12 cellular contexts compared by ENCODE assay signal in the genomic region with DNA sequence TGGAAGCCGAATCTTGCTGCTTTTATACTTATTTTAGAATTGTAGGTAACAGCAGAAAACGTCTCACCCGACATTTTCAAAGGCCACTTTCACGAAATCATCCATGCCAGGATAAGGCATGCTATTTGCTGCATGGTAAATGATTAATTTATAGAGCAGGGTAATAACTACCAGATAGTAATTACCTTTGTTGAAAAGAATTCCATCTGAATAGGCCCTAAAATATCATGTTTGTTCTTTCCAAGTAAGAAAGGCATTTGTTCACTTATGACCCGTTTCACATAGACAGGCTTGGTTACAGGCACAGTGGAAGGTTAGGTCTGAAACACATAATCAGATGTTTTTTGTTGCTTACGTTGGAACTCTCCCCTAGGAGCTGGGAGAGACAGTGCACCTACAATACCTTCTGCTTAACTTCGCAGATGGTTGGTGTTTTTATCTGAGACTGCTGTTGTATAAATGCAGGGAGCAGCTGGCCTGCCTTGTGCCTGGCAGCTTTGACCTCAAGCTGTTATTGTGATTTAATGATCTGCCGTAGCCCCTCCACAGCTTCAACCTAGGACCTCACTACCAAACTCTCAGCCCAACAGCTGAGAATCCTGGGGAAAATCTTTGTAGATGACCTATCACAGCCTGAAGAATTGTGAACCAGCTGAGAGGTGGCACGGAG. TPM values are rescaled to one million over a fixed set of nuclear protein-coding genes. Genes with fewer than 3 reads are reported as not detected.
DNase-seq lines count a peak whose midpoint lies in the region; ATAC-seq and TF ChIP-seq lines count a peak whose summit lies in the region.
"Had no signal": no experiment of that assay in that cellular context is flagged by ENCODE, and none has a peak within 500 bp of the region (broad histone marks: within the 10 kb centered on the region; RNA-seq: fewer than 3 reads in every experiment).

No MANE protein-coding gene starts in this region.

- H3K27ac ChIP-seq in mammary epithelial cell (ENCODE audit: insufficient read depth, low read depth, low read length) (no peak overlapping the region), WERI-Rb-1 (peak overlapping the region; percentile 65), right lobe of liver (peak overlapping the region in 2 of 3 donors; percentile 6 to 66), upper lobe of right lung (peak overlapping the region; percentile 27)

- H3K9ac ChIP-seq in mammary epithelial cell (ENCODE audit: insufficient read depth, low read length): no peak overlapping the region

- no peak for TF ChIP-seq CTCF in mammary epithelial cell (conservative IDR thresholded peaks at IDR 0.05 in 1 of 2, IDR thresholded peaks at IDR 0.05 in 1 of 2; ENCODE audit: extremely low read depth in 1 of 2, insufficient read depth in 1 of 2, low read depth in 1 of 2, low read length in 2 of 2)
- no peak for TF ChIP-seq CTCF in MCF 10A (IDR thresholded peaks at IDR 0.05; ENCODE audit: unreplicated experiment)
- TF ChIP-seq CTCF in WERI-Rb-1 (IDR thresholded peaks at IDR 0.05; ENCODE audit: low read depth, low read length): no peak
- no peak for TF ChIP-seq CTCF in right lobe of liver (IDR thresholded peaks at IDR 0.05)
- no peak for TF ChIP-seq CTCF in upper lobe of right lung (IDR thresholded peaks at IDR 0.05)

- no peaks in the 10 kb centered on the region for H3K36me3 Mint-ChIP-seq in MCF 10A (ENCODE audit: insufficient read depth, unreplicated experiment)
- H3K36me3 Mint-ChIP-seq: naive thymus-derived CD8-positive, alpha-beta T cell had no signal

- H3K27ac Mint-ChIP-seq in MCF 10A (ENCODE audit: low read depth, unreplicated experiment): no peak overlapping the region
- H3K27ac Mint-ChIP-seq: activated T-helper 1 cell treated with anti-CD3 and anti-CD28 coated beads, Interleukin-12 subunit alpha, Interleukin-12 subunit beta, Interleukin-2, Interleukin-4 antibody, amounts not matched to agents 30 ng/mL and 10 ng/mL and 1 ng/mL, durations not matched to agents 14 hours and 24 hours and 36 hours; naive thymus-derived CD8-positive, alpha-beta T cell had no signal

- H3K9me3 ChIP-seq in mammary epithelial cell (replicated peaks; ENCODE audit: insufficient read depth, low read length) (no peaks in the 10 kb centered on the region), WERI-Rb-1 (ENCODE audit: severe bottlenecking) (no peaks in the 10 kb centered on the region), right lobe of liver (no peaks in the 10 kb centered on the region), upper lobe of right lung (no peaks in the 10 kb centered on the region)

- H3K4me2 ChIP-seq in mammary epithelial cell (ENCODE audit: insufficient read depth, low read depth, low read length): peak overlapping the region; percentile 100

- no TSS peak for BruUV-seq in mammary epithelial cell (replicated peaks; lab: Mats Ljungman, UMichigan)
- BruUV-seq in MCF 10A (replicated peaks; lab: Mats Ljungman, UMichigan): no TSS peak

- CTCF ChIA-PET in mammary epithelial cell (lab: Charles Lee; ENCODE audit: low non-redundant PET) (no interaction called here), MCF 10A (lab: Yijun Ruan, JAX) (interaction anchor here (0.6 to 1.9 kb wide), 6 partner anchors 9 to 252 kb away, joined by 3 to 9 read pairs (median 5); no protein-coding TSS in a partner anchor)

- DNase-seq in mammary epithelial cell (no peak), MCF 10A (ENCODE audit: unreplicated experiment) (no peak), WERI-Rb-1 (peak; percentile 65), right lobe of liver (no peak), upper lobe of right lung (no peak), islet precursor cell (no peak), superior temporal gyrus (ENCODE audit: extremely low spot score) (no peak)
- DNase-seq in activated naive CD4-positive, alpha-beta T cell treated with anti-CD3 and anti-CD28 coated beads, Interleukin-2, amount 50 U/mL, for 16 hours: no peak
- DNase-seq: activated CD4-positive, alpha-beta T cell treated with anti-CD3 and anti-CD28 coated beads for 48 hours; naive thymus-derived CD8-positive, alpha-beta T cell; NCI-H774 had no signal

- H3K27me3 ChIP-seq in mammary epithelial cell (ENCODE audit: insufficient read depth, low read length) (no peaks in the 10 kb centered on the region), WERI-Rb-1 (ENCODE audit: insufficient read depth, low read depth, severe bottlenecking) (no peaks in the 10 kb centered on the region), right lobe of liver (no peaks in the 10 kb centered on the region), upper lobe of right lung (peaks cover 12% of the 10 kb centered on the region)

- H3K4me3 ChIP-seq in mammary epithelial cell (replicated peaks in 1 of 3; ENCODE audit: insufficient read depth in 1 of 3, low read depth in 2 of 3, low read length in 3 of 3) (no peak overlapping the region), WERI-Rb-1 (ENCODE audit: low read depth, low read length) (peak overlapping the region; percentile 88), right lobe of liver (peak overlapping the region in 1 of 3 donors; percentile 78), upper lobe of right lung (peak overlapping the region; percentile 66)

- no peaks in the 10 kb centered on the region for H4K20me1 ChIP-seq in mammary epithelial cell (ENCODE audit: insufficient read depth, low read length)

- no peaks in the 10 kb centered on the region for H3K79me2 ChIP-seq in mammary epithelial cell (ENCODE audit: insufficient read depth, low read length)

- POLR2A ChIA-PET in MCF 10A (lab: Yijun Ruan, JAX): interaction anchor here (0.7 to 1.1 kb wide), 3 partner anchors 9 to 107 kb away, joined by 3 to 4 read pairs (median 3); no protein-coding TSS in a partner anchor

- no peak for TF ChIP-seq POLR2A in right lobe of liver (IDR thresholded peaks at IDR 0.05)

- in situ Hi-C loops in mammary epithelial cell (cut with MboI; ENCODE audit: low sequenced_read_pairs in 2 of 2): loop anchor here in 1 of 2 donors (25.0 kb wide), 1 partner anchor 784 kb away; no protein-coding TSS in a partner anchor

- intact Hi-C loops in mammary epithelial cell (cut with micrococcal nuclease) (no loop called here), MCF 10A (cut with micrococcal nuclease) (no loop called here), right lobe of liver (cut with DNase I) (no loop called here), upper lobe of right lung (cut with DNase I) (no loop called here)

- 95% methylated on average over 9 of the region's 9 CpGs for WGBS in mammary epithelial cell (ENCODE audit: low coverage, missing lambda C conversion rate)
- 45% methylated on average over 8 of the region's 9 CpGs for WGBS in right lobe of liver (ENCODE audit: insufficient coverage, low coverage, low lambda C conversion rate, missing lambda C conversion rate)

- H3K27me3 Mint-ChIP-seq in MCF 10A (ENCODE audit: insufficient read depth, unreplicated experiment): no peaks in the 10 kb centered on the region

- no peaks in the 10 kb centered on the region for H3K9me3 Mint-ChIP-seq in MCF 10A (ENCODE audit: unreplicated experiment)
- H3K9me3 Mint-ChIP-seq: activated T-helper 1 cell treated with anti-CD3 and anti-CD28 coated beads, Interleukin-12 subunit alpha, Interleukin-12 subunit beta, Interleukin-2, Interleukin-4 antibody, amounts not matched to agents 30 ng/mL and 10 ng/mL and 1 ng/mL, durations not matched to agents 14 hours and 24 hours and 36 hours had no signal

- H3K4me1 Mint-ChIP-seq in MCF 10A (ENCODE audit: insufficient read depth, unreplicated experiment): peaks cover 6% of the 10 kb centered on the region

- no peak overlapping the region for H3K4me3 Mint-ChIP-seq in MCF 10A (ENCODE audit: unreplicated experiment)

- dilution Hi-C loops in mammary epithelial cell (cut with HindIII; ENCODE audit: low sequenced_read_pairs): no loop called here

- no peak overlapping the region for H2AFZ ChIP-seq in mammary epithelial cell (ENCODE audit: low read depth, low read length)

- peaks cover 22% of the 10 kb centered on the region for H3K4me1 ChIP-seq in mammary epithelial cell (ENCODE audit: insufficient read depth, low read length)
- peaks cover 0 to 9% (median 0%) of the 10 kb centered on the region in 4 donors for H3K4me1 ChIP-seq in right lobe of liver
- peaks cover 15% of the 10 kb centered on the region for H3K4me1 ChIP-seq in upper lobe of right lung

- ATAC-seq in right lobe of liver (peak in 3 of 4 donors; percentile 35 to 66 (median 55)), upper lobe of right lung (no peak)
- ATAC-seq: naive thymus-derived CD8-positive, alpha-beta T cell had no signal

- H3K36me3 ChIP-seq in mammary epithelial cell (ENCODE audit: insufficient read depth, low read length): no peaks in the 10 kb centered on the region
- H3K36me3 ChIP-seq in WERI-Rb-1: peaks cover 8% of the 10 kb centered on the region; the same call in 1 of the 2 replicates
- H3K36me3 ChIP-seq in right lobe of liver: no peaks in the 10 kb centered on the region
- H3K36me3 ChIP-seq in upper lobe of right lung: no peaks in the 10 kb centered on the region

RNA-seq across cellular contexts. Expression of a gene that starts 1.6 kb away (rescaled TPM):
- total RNA-seq in mammary epithelial cell: 1 to 10 TPM; 5.8 to 6.4 TPM
- polyA plus RNA-seq in mammary epithelial cell: 3.6 TPM
- 6.0 TPM for polyA minus RNA-seq in mammary epithelial cell
- total RNA-seq in MCF 10A (2022): 0.83 and 2.8 TPM in 2 replicates
- total RNA-seq in right lobe of liver: 1 to 10 TPM; 1.9 to 8.7 (median 7.4) TPM
- total RNA-seq in upper lobe of right lung: 31.6 TPM
- total RNA-seq: activated T-helper 1 cell treated with anti-CD3 and anti-CD28 coated beads, Interleukin-12 subunit alpha, Interleukin-12 subunit beta, Interleukin-2, Interleukin-4 antibody, amounts not matched to agents 30 ng/mL and 10 ng/mL and 1 ng/mL, durations not matched to agents 14 hours and 24 hours and 36 hours; naive thymus-derived CD8-positive, alpha-beta T cell had no signal
- polyA plus RNA-seq: naive thymus-derived CD8-positive, alpha-beta T cell had no signal

Comparison
In these comparisons a context has a peak if more than half of its experiments do, and no peak if none do; other contexts are left out.
1. H3K4me3 ChIP-seq: peak in WERI-Rb-1 (single experiment) and upper lobe of right lung (single experiment); none in mammary epithelial cell (0 of 3).